8 cellular contexts compared by ENCODE assay signal in the genomic region with DNA sequence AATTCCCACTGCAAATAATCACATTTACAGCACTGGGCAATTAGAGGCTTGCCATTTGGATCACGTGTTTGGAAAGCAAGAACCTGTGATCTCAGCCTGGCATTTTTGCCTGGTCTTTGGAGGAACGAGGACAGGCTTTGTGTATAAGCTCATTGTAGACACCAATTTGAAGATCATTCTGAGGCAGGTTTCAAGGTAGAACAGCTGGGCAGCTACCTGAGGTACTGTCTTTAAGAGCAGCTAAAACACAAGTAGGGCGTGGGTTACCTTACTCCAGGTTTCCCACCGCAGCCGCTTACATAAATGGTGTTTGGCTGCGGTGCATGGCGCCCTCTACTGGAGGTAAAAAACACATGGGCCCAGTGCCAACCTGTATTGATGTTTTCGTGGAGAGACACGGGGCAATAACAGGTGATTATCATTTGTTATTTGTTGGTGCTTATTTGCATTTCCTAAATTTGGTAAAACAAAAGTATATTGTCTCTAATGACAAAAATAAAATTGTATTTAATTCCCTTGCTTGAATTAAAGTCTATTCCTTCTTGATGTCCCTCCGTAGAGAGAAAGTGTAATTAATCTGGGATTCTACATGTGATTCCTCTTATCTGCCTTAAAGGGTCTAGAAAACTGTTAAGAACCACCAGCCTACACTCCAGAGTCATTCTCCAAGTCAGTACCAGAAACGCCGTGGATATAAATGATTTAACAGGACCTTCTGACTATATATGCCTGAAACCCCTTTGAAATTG.
DNase-seq lines count a peak whose midpoint lies in the region; ATAC-seq lines count a peak whose summit lies in the region.

No MANE protein-coding gene starts in this region.

- no peaks in the 10 kb centered on the region for H3K9me3 Mint-ChIP-seq in central memory CD8-positive, alpha-beta T cell

- ATAC-seq in GM21529 (IDR thresholded peaks at IDR 0.05; ENCODE audit: unreplicated experiment), result peak; percentile 53
- ATAC-seq in central memory CD8-positive, alpha-beta T cell (replicated peaks; ENCODE audit: extremely low read depth, poor library complexity, severe bottlenecking), result peak; percentile 89
- no peak for ATAC-seq in GM19452 (IDR thresholded peaks at IDR 0.05; ENCODE audit: unreplicated experiment)

- H3K4me1 Mint-ChIP-seq in central memory CD8-positive, alpha-beta T cell, result no peaks in the 10 kb centered on the region

- peak; percentile 39 for DNase-seq in AG08396 (ENCODE audit: low spot score)
- peak; percentile 55 for DNase-seq in NCI-H2196 treated with DMSO at 0.1 percent for 48 hours (lab: John Stamatoyannopoulos, UW; ENCODE audit: unreplicated experiment)
- DNase-seq in activated CD4-positive, CD25-positive, alpha-beta regulatory T cell treated with anti-CD3 and anti-CD28 coated beads, Interleukin-2, amount 50 U/mL, for 16 hours (ENCODE audit: low read depth, low spot score), result peak; percentile 45
- DNase-seq in central memory CD8-positive, alpha-beta T cell (ENCODE audit: low spot score in 2 of 2), result peak; percentile 57 to 59
- peak; percentile 76 for DNase-seq in kidney tubule cell (ENCODE audit: low spot score)
- DNase-seq in stimulated activated CD4-positive, alpha-beta T cell treated with anti-CD3 and anti-CD28 coated beads, Interleukin-2, amount 100 ng/mL, for 24 hours, result peak; percentile 69 to 71

- no peak overlapping the region for H3K4me3 Mint-ChIP-seq in central memory CD8-positive, alpha-beta T cell

- H3K36me3 Mint-ChIP-seq in central memory CD8-positive, alpha-beta T cell (ENCODE audit: insufficient read depth), result no peaks in the 10 kb centered on the region

- H3K27ac Mint-ChIP-seq in central memory CD8-positive, alpha-beta T cell (ENCODE audit: low read depth), result no peak overlapping the region

- H3K27me3 Mint-ChIP-seq in central memory CD8-positive, alpha-beta T cell, result peaks cover 16% of the 10 kb centered on the region
